In genomic region chr3:169575381-169575780, GRCh38 we compare ENCODE assay signal across 10 cellular contexts.
A peak's percentile ranks its signal among the peaks of the same experiment; 100 is the strongest.
DNase-seq lines count a peak whose midpoint lies in the region; ATAC-seq, FAIRE-seq and TF ChIP-seq lines count a peak whose summit lies in the region.
"Had no signal": no experiment of that assay in that cellular context is flagged by ENCODE, and none has a peak within 500 bp of the region (broad histone marks: within the 10 kb centered on the region; RNA-seq: fewer than 3 reads in every experiment).

No MANE protein-coding gene starts in this region.

- no peaks in the 10 kb centered on the region for H3K9me3 ChIP-seq in ascending aorta

- no peak for TF ChIP-seq CTCF in ascending aorta (IDR thresholded peaks at IDR 0.05)

- no peaks in the 10 kb centered on the region for H3K27me3 ChIP-seq in ascending aorta

- FAIRE-seq in GM12892 (lab: Jason Lieb, UNC): no peak

- peak overlapping the region in 1 of 2 donors; percentile 4 for H3K4me3 ChIP-seq in ascending aorta

- no peaks in the 10 kb centered on the region for H3K36me3 ChIP-seq in ascending aorta

- no peak for TF ChIP-seq POLR2A in GM12892 (IDR thresholded peaks at IDR 0.05; ENCODE audit: low read depth, low read length)

- H3K27ac ChIP-seq in ascending aorta: peak overlapping the region; percentile 47 to 52

- H3K4me1 ChIP-seq in ascending aorta: peaks cover 0 to 18% of the 10 kb centered on the region in 2 donors

- DNase-seq in Right ventricle myocardium superior: no peak
- DNase-seq in cardiac septum (ENCODE audit: low spot score): no peak
- no peak for DNase-seq in ascending aorta (ENCODE audit: low spot score in 2 of 2)
- DNase-seq in iris pigment epithelial cell (ENCODE audit: low read depth): peak; percentile 23
- no peak for DNase-seq in ureter (ENCODE audit: low spot score)
- no peak for DNase-seq in OCI-M2 (lab: John Stamatoyannopoulos, UW; ENCODE audit: unreplicated experiment)
- no peak for DNase-seq in GM12892 (ENCODE audit: insufficient read length)
- no peak for DNase-seq in HuH-7 (ENCODE audit: low spot score)
- DNase-seq: AML-193; stimulated activated CD4-positive, alpha-beta T cell treated with anti-CD3 and anti-CD28 coated beads, Interleukin-15, amount 100 ng/mL, for 24 hours had no signal

- peak; percentile 29 for ATAC-seq in Right ventricle myocardium superior (ENCODE audit: poor library complexity)

- intact Hi-C loops in Right ventricle myocardium superior (cut with DNase I) (no loop called here), cardiac septum (cut with DNase I) (no loop called here), ascending aorta (cut with DNase I) (loop anchor here (5.0 kb wide), 1 partner anchor 82 kb away; no protein-coding TSS in a partner anchor)
